Comparison of ENCODE assay signal across 1 cellular context in the genomic region with DNA sequence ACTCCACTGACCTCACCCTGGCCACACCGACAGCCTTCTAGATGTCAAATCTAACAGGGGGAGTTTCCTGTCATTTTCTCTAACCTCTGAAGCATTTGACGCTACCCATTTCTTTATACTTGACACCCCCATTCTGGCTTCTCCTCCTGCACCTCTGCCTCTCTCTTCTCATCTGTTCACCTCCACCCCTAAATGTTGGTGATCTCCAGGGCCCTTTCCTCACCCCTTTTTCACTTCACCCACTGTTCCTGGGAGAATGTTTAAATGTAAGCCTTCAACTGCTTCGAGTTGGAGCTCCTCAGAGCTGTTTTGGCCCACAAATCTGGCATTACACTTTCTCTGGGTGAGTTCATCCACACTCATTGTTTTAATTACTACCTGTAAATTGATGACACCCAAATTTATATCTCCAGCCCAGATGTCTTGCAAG.
A peak's percentile ranks its signal among the peaks of the same experiment; 100 is the strongest.
TF ChIP-seq lines count a peak whose summit lies in the region.

No MANE protein-coding gene starts in this region.

TF ChIP-seq in HEK293, 187 proteins besides CTCF, POLR2A, EP300 and RAD21 (continued from another document):
- TF ChIP-seq, protein P1, sequence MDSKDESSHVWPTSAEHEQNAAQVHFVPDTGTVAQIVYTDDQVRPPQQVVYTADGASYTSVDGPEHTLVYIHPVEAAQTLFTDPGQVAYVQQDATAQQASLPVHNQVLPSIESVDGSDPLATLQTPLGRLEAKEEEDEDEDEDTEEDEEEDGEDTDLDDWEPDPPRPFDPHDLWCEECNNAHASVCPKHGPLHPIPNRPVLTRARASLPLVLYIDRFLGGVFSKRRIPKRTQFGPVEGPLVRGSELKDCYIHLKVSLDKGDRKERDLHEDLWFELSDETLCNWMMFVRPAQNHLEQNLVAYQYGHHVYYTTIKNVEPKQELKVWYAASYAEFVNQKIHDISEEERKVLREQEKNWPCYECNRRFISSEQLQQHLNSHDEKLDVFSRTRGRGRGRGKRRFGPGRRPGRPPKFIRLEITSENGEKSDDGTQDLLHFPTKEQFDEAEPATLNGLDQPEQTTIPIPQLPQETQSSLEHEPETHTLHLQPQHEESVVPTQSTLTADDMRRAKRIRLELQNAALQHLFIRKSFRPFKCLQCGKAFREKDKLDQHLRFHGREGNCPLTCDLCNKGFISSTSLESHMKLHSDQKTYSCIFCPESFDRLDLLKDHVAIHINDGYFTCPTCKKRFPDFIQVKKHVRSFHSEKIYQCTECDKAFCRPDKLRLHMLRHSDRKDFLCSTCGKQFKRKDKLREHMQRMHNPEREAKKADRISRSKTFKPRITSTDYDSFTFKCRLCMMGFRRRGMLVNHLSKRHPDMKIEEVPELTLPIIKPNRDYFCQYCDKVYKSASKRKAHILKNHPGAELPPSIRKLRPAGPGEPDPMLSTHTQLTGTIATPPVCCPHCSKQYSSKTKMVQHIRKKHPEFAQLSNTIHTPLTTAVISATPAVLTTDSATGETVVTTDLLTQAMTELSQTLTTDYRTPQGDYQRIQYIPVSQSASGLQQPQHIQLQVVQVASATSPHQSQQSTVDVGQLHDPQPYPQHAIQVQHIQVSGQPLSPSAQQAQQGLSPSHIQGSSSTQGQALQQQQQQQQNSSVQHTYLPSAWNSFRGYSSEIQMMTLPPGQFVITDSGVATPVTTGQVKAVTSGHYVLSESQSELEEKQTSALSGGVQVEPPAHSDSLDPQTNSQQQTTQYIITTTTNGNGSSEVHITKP (tag by site-specific recombination; IDR thresholded peaks at IDR 0.05): peak; percentile 97
- TF ChIP-seq SCRT1 (tag by site-specific recombination; IDR thresholded peaks at IDR 0.05; ENCODE audit: borderline replicate concordance) (0 out of 2 replicates have a peak, but pooled peaks have one; percentile 2), SP2 (tag by site-specific recombination; IDR thresholded peaks at IDR 0.05) (no peak), SCRT2 (tag by site-specific recombination; IDR thresholded peaks at IDR 0.05) (peak; percentile 8; the same call in 1 of the 2 replicates)
